In genomic region chr1:16237343-16237830, GRCh38 we compare ENCODE assay signal across 8 cellular contexts. TPM values are rescaled to one million over a fixed set of nuclear protein-coding genes. Genes with fewer than 3 reads are reported as not detected.
DNase-seq lines count a peak whose midpoint lies in the region; ATAC-seq, FAIRE-seq and TF ChIP-seq lines count a peak whose summit lies in the region.

No MANE protein-coding gene starts in this region.

- no peak for FAIRE-seq in frontal cortex (lab: Jason Lieb, UNC)

- H3K36me3 ChIP-seq in SJSA1: no peaks in the 10 kb centered on the region
- H3K36me3 ChIP-seq in gastrocnemius medialis: peaks cover 0 to 3% of the 10 kb centered on the region in 2 donors

- peaks cover 17% of the 10 kb centered on the region for H3K4me1 ChIP-seq in SJSA1 (replicated peaks)
- peaks cover 11 to 12% of the 10 kb centered on the region in 2 donors for H3K4me1 ChIP-seq in gastrocnemius medialis

- intact Hi-C loops in gastrocnemius medialis (cut with DNase I; ENCODE audit: low total_unique reads): loop anchor here (1.0 to 5.0 kb wide), 3 partner anchors 20 to 131 kb away; partner anchors contain the start of gene FBXO42

- peak; percentile 18 for ATAC-seq in GM19035 (IDR thresholded peaks at IDR 0.05; ENCODE audit: unreplicated experiment)
- ATAC-seq in gastrocnemius medialis: peak in 1 of 2 donors; percentile 0

- no peak for TF ChIP-seq POLR2A in gastrocnemius medialis (IDR thresholded peaks at IDR 0.05)

- H3K27ac ChIP-seq in SJSA1: peak overlapping the region; percentile 37
- peak overlapping the region; percentile 76 to 90 (median 80) for H3K27ac ChIP-seq in gastrocnemius medialis

- H3K9me3 ChIP-seq in SJSA1 (replicated peaks) (no peaks in the 10 kb centered on the region), gastrocnemius medialis (no peaks in the 10 kb centered on the region)

- in situ Hi-C loops in gastrocnemius medialis (cut with MboI; ENCODE audit: low sequenced_read_pairs in 4 of 4): loop anchor here in 2 of 4 donors (10.0 to 25.0 kb wide), 2 partner anchors 117 to 125 kb away; partner anchors contain the start of genes FBXO42 (in 2 of the 2) and SZRD1 (in 1 of the 2)

- DNase-seq in SJSA1 (ENCODE audit: low read depth in 1 of 2, low spot score in 2 of 2): no peak
- peak; percentile 25 for DNase-seq in fibroblast of pulmonary artery (ENCODE audit: low read depth)
- no peak for DNase-seq in gastrocnemius medialis
- DNase-seq in NCI-H1436 (lab: John Stamatoyannopoulos, UW): no peak
- DNase-seq in retina: no peak
- DNase-seq in frontal cortex (ENCODE audit: low spot score in 2 of 2): no peak
- no peak for DNase-seq in pons (ENCODE audit: low spot score)

- TF ChIP-seq CTCF in fibroblast of pulmonary artery (IDR thresholded peaks at IDR 0.05; ENCODE audit: low read length, missing control alignments) (no peak), gastrocnemius medialis (IDR thresholded peaks at IDR 0.05 in 4 of 5, conservative IDR thresholded peaks at IDR 0.05 in 1 of 5) (no peak)

- H3K4me3 ChIP-seq in SJSA1 (peak overlapping the region; percentile 40), fibroblast of pulmonary artery (replicated peaks; ENCODE audit: low read depth, low read length) (peak overlapping the region; percentile 73), gastrocnemius medialis (peak overlapping the region; percentile 69 to 78 (median 74))

- H3K27me3 ChIP-seq in SJSA1 (replicated peaks) (no peaks in the 10 kb centered on the region), gastrocnemius medialis (no peaks in the 10 kb centered on the region)

RNA-seq across cellular contexts. Expression of gene CPLANE2, which starts 0.4 kb away (rescaled TPM):
- total RNA-seq in SJSA1 (2014; rRNA removed; shearing (Covaris generic)): 2.2 and 14.8 TPM in 2 replicates
- total RNA-seq in gastrocnemius medialis: 1 to 10 TPM in 3 of 4 donors, under 1 TPM in 1; 0.46 to 6.3 (median 3.1) TPM
- 16.7 TPM for total RNA-seq in frontal cortex

RNA-seq across cellular contexts. Expression of gene ARHGEF19, which starts 24.9 kb away (rescaled TPM):
- 3.8 and 10.7 TPM in 2 replicates for total RNA-seq in SJSA1 (2014; rRNA removed; shearing (Covaris generic))
- total RNA-seq in gastrocnemius medialis (1 to 10 TPM in 3 of 4 donors, under 1 TPM in 1; 0.68 to 3.0 (median 2.3) TPM), frontal cortex (1.2 TPM)
